ENCODE assay signal across 8 cellular contexts in genomic region chr6:87154641-87155271, GRCh38. TPM values are rescaled to one million over a fixed set of nuclear protein-coding genes. Genes with fewer than 3 reads are reported as not detected.
DNase-seq lines count a peak whose midpoint lies in the region; ATAC-seq, FAIRE-seq and TF ChIP-seq lines count a peak whose summit lies in the region.

No MANE protein-coding gene starts in this region.

- peak overlapping the region; percentile 89 to 99 (median 94) for H3K4me3 ChIP-seq in pancreas

- WGBS in pancreas, 2 donors: 0 to 1% methylated on average over 19 of the region's 19 CpGs

- FAIRE-seq in pancreas (lab: Jason Lieb, UNC): no peak

- no peaks in the 10 kb centered on the region for H3K36me3 ChIP-seq in pancreas

- ATAC-seq in GM19463 (IDR thresholded peaks at IDR 0.05; ENCODE audit: unreplicated experiment) (peak; percentile 53), HG03521 (IDR thresholded peaks at IDR 0.05; ENCODE audit: unreplicated experiment) (peak; percentile 54), foreskin keratinocyte (peak; percentile 60), pancreas (peak; percentile 20 to 52 (median 38))

- no peak for TF ChIP-seq CTCF in foreskin keratinocyte (conservative IDR thresholded peaks at IDR 0.05)
- no peak for TF ChIP-seq CTCF in pancreas (IDR thresholded peaks at IDR 0.05)

- DNase-seq in Daoy (ENCODE audit: low read depth): peak; percentile 75
- DNase-seq in NOMO-1 (lab: John Stamatoyannopoulos, UW; ENCODE audit: unreplicated experiment in 2 of 2): peak; percentile 82 to 90
- peak; percentile 47 for DNase-seq in activated gamma-delta T cell treated with anti-CD3 and anti-CD28 coated beads, Interleukin-2, amount 50 U/mL, for 16 hours (ENCODE audit: low read depth)
- DNase-seq in foreskin keratinocyte: peak; percentile 76 to 88
- no peak for DNase-seq in pancreas
- DNase-seq in cortex of kidney (lab: John Stamatoyannopoulos, UW): no peak

- intact Hi-C loops in pancreas (cut with DNase I): no loop called here

- H3K4me1 ChIP-seq in foreskin keratinocyte: no peaks in the 10 kb centered on the region
- H3K4me1 ChIP-seq in pancreas: peaks cover 2 to 37% (median 4%) of the 10 kb centered on the region in 3 donors

- H3K27ac ChIP-seq in foreskin keratinocyte (peak overlapping the region; percentile 84), pancreas (peak overlapping the region; percentile 74 to 98 (median 90))

- no peaks in the 10 kb centered on the region for H3K27me3 ChIP-seq in foreskin keratinocyte
- no peaks in the 10 kb centered on the region for H3K27me3 ChIP-seq in pancreas

- no peaks in the 10 kb centered on the region for H3K9me3 ChIP-seq in pancreas

RNA-seq across cellular contexts. Expression of gene ZNF292, which starts 0.6 kb away (rescaled TPM):
- total RNA-seq in Daoy (2014; rRNA removed; shearing (Covaris generic)): 4.9 and 8.4 TPM in 2 replicates
- total RNA-seq in foreskin keratinocyte (8.9 and 10.3 TPM in 2 replicates), pancreas (10 to 100 TPM; 14.8 to 28.5 (median 17.0) TPM)
- polyA plus RNA-seq in foreskin keratinocyte (0.71 and 0.74 TPM in 2 replicates), pancreas (1 to 10 TPM; 4.2 to 5.9 TPM)

RNA-seq across cellular contexts. Expression of gene CGA, which starts 59.9 kb away (rescaled TPM):
- total RNA-seq in Daoy (2014; rRNA removed; shearing (Covaris generic)): not detected in 2 replicates
- total RNA-seq in foreskin keratinocyte (not detected in 2 replicates), pancreas (under 1 TPM in 1 of 6 donors, not detected in 5; 0.16 TPM)
- polyA plus RNA-seq in foreskin keratinocyte (not detected in 2 replicates), pancreas (not detected)

Comparison
In these comparisons a context has a peak if more than half of its experiments do, and no peak if none do; other contexts are left out.
1. DNase-seq: peak in Daoy (single experiment), NOMO-1 (2 of 2), activated gamma-delta T cell treated with anti-CD3 and anti-CD28 coated beads, Interleukin-2, amount 50 U/mL, for 16 hours (single experiment) and foreskin keratinocyte (2 of 2); none in pancreas (0 of 6) and cortex of kidney (single experiment).
2. Peak in every context shown above with its lines, with median percentiles within 50 percentile points of each other: ATAC-seq.